In genomic region chr5:174218162-174218561, GRCh38 we compare ENCODE assay signal across 9 cellular contexts.
"Had no signal": no experiment of that assay in that cellular context is flagged by ENCODE, and none has a peak within 500 bp of the region (broad histone marks: within the 10 kb centered on the region; RNA-seq: fewer than 3 reads in every experiment).

No MANE protein-coding gene starts in this region.

- H3K4me2 ChIP-seq: GM23338, KMS-11 had no signal

- DNase-seq: H9, HCEC 1CT, Karpas-422, KBM-7 had no signal

- H3K9me3 Mint-ChIP-seq: GM23338, H9 had no signal

- H3K4me1 Mint-ChIP-seq: GM23338 had no signal

- H3K4me3 ChIP-seq: GM23338 had no signal

- FAIRE-seq: H1, H54, HTR-8/SVneo had no signal

- H3K9ac ChIP-seq: KMS-11 had no signal

- H3K27ac ChIP-seq: KMS-11 had no signal

- H2AFZ ChIP-seq: GM23338 had no signal

- ATAC-seq: GM23338 had no signal

- H3K27ac Mint-ChIP-seq: GM23338, H9 had no signal

- H3K4me3 Mint-ChIP-seq: GM23338, H9 had no signal
